9 cellular contexts compared by ENCODE assay signal in the genomic region with DNA sequence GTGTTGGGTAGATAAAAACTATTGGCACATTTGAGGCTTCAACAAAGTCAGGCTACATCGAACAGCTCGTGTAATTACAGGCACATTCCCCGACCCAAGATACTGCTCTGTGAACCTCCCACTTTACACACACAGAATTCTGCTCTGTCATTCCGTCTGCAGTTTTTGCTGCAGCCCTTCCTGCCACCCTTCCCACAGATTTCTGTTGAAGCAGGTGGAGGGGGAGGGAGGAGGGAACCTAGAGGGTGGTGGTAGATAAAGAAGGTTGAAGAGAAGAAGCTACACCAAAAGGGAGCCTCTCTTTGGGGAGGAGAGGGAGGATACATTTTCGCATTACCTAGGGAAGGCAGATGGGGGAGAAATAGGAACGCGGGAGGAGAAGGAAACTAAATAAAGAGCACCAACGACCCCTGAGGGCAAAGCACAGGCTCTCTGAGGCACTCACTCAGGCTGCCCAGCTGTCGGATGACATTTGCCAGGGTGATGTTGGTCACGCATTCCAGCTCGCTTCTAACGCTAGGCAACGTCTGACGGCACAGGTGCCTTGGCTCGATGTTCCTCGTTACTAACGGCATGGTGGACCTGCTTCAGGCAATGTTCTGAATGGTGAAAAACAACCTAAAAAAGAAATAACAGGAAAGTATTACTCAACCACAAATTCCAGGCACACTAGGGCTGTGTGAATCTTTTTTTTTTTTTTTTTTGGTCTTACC. TPM values are rescaled to one million over a fixed set of nuclear protein-coding genes. Genes with fewer than 3 reads are reported as not detected.
DNase-seq lines count a peak whose midpoint lies in the region; ATAC-seq and TF ChIP-seq lines count a peak whose summit lies in the region.
"Had no signal": no experiment of that assay in that cellular context is flagged by ENCODE, and none has a peak within 500 bp of the region (broad histone marks: within the 10 kb centered on the region; RNA-seq: fewer than 3 reads in every experiment).

No MANE protein-coding gene starts in this region.

- H3K27me3 ChIP-seq in iPS-18a (ENCODE audit: control insufficient read depth, insufficient read depth, low read length): no peaks in the 10 kb centered on the region
- H3K27me3 ChIP-seq in spleen (replicated peaks in 1 of 7): no peaks in the 10 kb centered on the region

- TF ChIP-seq POLR2A in spleen (IDR thresholded peaks at IDR 0.05): no peak

- H3K9me3 ChIP-seq in iPS-18a (ENCODE audit: control insufficient read depth, low read depth, low read length) (no peaks in the 10 kb centered on the region), spleen (no peaks in the 10 kb centered on the region)

- 18 to 37% (median 26%) methylated on average over 16 to 17 of the region's 17 CpGs for WGBS in spleen, 5 donors

- peak overlapping the region; percentile 82 to 97 for H3K27ac Mint-ChIP-seq in activated naive CD4-positive, alpha-beta T cell treated with anti-CD3 and anti-CD28 coated beads, Interleukin-2, amount 50 U/mL, for 72 hours

- TF ChIP-seq CTCF in spleen (IDR thresholded peaks at IDR 0.05 in 8 of 11, conservative IDR thresholded peaks at IDR 0.05 in 3 of 11): no peak

- ATAC-seq in activated naive CD4-positive, alpha-beta T cell treated with anti-CD3 and anti-CD28 coated beads, Interleukin-2, amount 50 U/mL, for 72 hours: peak; percentile 63 to 84
- ATAC-seq in GM19324 (IDR thresholded peaks at IDR 0.05; ENCODE audit: low FRiP score, unreplicated experiment): no peak

- H3K4me3 ChIP-seq in iPS-18a (ENCODE audit: low read length): peak overlapping the region; percentile 23
- peak overlapping the region in 4 of 8 donors; percentile 17 to 45 (median 19) for H3K4me3 ChIP-seq in spleen

- peak; percentile 19 for DNase-seq in stimulated activated naive CD4-positive, alpha-beta T cell treated with Interleukin-2 at 50 U/mL for 16 hours (lab: John Stamatoyannopoulos, UW)
- DNase-seq in stimulated activated naive CD4-positive, alpha-beta T cell (lab: John Stamatoyannopoulos, UW): no peak
- DNase-seq in activated naive CD4-positive, alpha-beta T cell treated with anti-CD3 and anti-CD28 coated beads, Interleukin-2, amount 50 U/mL, for 72 hours (ENCODE audit: low spot score in 2 of 2): no peak
- DNase-seq in spleen (no peak), NCI-H1105 (lab: John Stamatoyannopoulos, UW) (no peak), NCI-H1436 treated with DMSO at 0.1 percent for 48 hours (lab: John Stamatoyannopoulos, UW) (no peak)

- H3K9ac ChIP-seq in iPS-18a (ENCODE audit: low read length): peak overlapping the region; percentile 46

- H3K36me3 Mint-ChIP-seq in activated naive CD4-positive, alpha-beta T cell treated with anti-CD3 and anti-CD28 coated beads, Interleukin-2, amount 50 U/mL, for 72 hours: peaks cover 0 to 20% of the 10 kb centered on the region in 2 donors

- H3K4me1 ChIP-seq in iPS-18a (ENCODE audit: control insufficient read depth, low read depth, low read length): peaks cover 45% of the 10 kb centered on the region
- H3K4me1 ChIP-seq in spleen: peaks cover 58 to 100% (median 88%) of the 10 kb centered on the region in 6 donors

- H3K36me3 ChIP-seq in iPS-18a (ENCODE audit: control insufficient read depth, low read depth, low read length): peaks cover 9% of the 10 kb centered on the region
- peaks cover 0 to 52% (median 19%) of the 10 kb centered on the region in 6 donors for H3K36me3 ChIP-seq in spleen

- H3K27ac ChIP-seq in iPS-18a (ENCODE audit: low read length) (peak overlapping the region; percentile 28), spleen (peak overlapping the region; percentile 39 to 90 (median 74))

- intact Hi-C loops in spleen (cut with DNase I; ENCODE audit: low total_unique reads): loop anchor here (10.0 kb wide), 1 partner anchor 46 kb away; no protein-coding TSS in a partner anchor

- no peaks in the 10 kb centered on the region for H3K9me3 Mint-ChIP-seq in activated naive CD4-positive, alpha-beta T cell treated with anti-CD3 and anti-CD28 coated beads, Interleukin-2, amount 50 U/mL, for 72 hours

RNA-seq across cellular contexts. Expression of gene GPR3, which starts 36.0 kb away (rescaled TPM):
- total RNA-seq in activated naive CD4-positive, alpha-beta T cell treated with anti-CD3 and anti-CD28 coated beads, Interleukin-2, amount 50 U/mL, for 72 hours: under 1 TPM; 0.25 to 0.72 TPM
- under 1 TPM in 3 of 7 donors, not detected in 4; 0.17 to 0.40 (median 0.28) TPM for total RNA-seq in spleen
- under 1 TPM; 0.05 to 0.15 (median 0.10) TPM for polyA plus RNA-seq in spleen

RNA-seq across cellular contexts. Expression of gene CD164L2, which starts 45.3 kb away (rescaled TPM):
- total RNA-seq in activated naive CD4-positive, alpha-beta T cell treated with anti-CD3 and anti-CD28 coated beads, Interleukin-2, amount 50 U/mL, for 72 hours: not detected
- total RNA-seq in spleen: not detected
- under 1 TPM in 1 of 3 donors, not detected in 2; 0.06 TPM for polyA plus RNA-seq in spleen
- total RNA-seq: Daoy had no signal

RNA-seq across cellular contexts. Expression of gene FCN3, which starts 53.8 kb away (rescaled TPM):
- not detected for total RNA-seq in activated naive CD4-positive, alpha-beta T cell treated with anti-CD3 and anti-CD28 coated beads, Interleukin-2, amount 50 U/mL, for 72 hours
- total RNA-seq in spleen: 10 to 100 TPM in 3 of 7 donors, 1 to 10 TPM in 4; 4.4 to 21.7 (median 7.7) TPM
- 10 to 100 TPM in 2 of 3 donors, 1 to 10 TPM in 1; 3.7 to 14.4 (median 11.7) TPM for polyA plus RNA-seq in spleen
- total RNA-seq: Daoy had no signal

Comparison
In these comparisons a context has a peak if more than half of its experiments do, and no peak if none do; other contexts are left out.
1. RNA of gene FCN3, which starts 53.8 kb away (total RNA-seq): 4.4 to 21.7 TPM in spleen; not detected in activated naive CD4-positive, alpha-beta T cell treated with anti-CD3 and anti-CD28 coated beads, Interleukin-2, amount 50 U/mL, for 72 hours; every median in the first group is over 4 times any median in the second.